Comparison of ENCODE assay signal across 15 cellular contexts in the genomic region with DNA sequence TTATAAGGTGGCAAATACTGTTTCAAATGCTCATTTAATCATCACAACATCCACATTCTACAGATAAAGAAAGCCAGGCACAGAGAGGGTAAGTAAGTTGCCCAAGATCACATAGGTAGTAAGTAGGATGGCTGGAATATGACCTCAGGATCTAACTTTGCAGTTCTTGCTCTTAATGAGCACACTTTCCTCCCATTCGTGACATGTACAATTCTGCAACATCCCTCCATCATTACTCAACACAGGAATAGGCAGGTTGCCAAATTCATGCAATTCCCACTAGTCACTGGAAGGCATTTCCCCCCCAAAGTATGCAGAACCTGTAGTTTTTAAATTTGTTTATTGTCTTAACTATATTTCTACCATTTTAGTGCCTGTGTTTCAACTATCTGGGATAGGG.
DNase-seq lines count a peak whose midpoint lies in the region; ATAC-seq and TF ChIP-seq lines count a peak whose summit lies in the region.
"Had no signal": no experiment of that assay in that cellular context is flagged by ENCODE, and none has a peak within 500 bp of the region (broad histone marks: within the 10 kb centered on the region; RNA-seq: fewer than 3 reads in every experiment).

No MANE protein-coding gene starts in this region.

- in situ Hi-C loops in gastrocnemius medialis (cut with MboI; ENCODE audit: low sequenced_read_pairs in 4 of 4) = no loop called here

- no peak overlapping the region for H3K27ac Mint-ChIP-seq in CD4-positive, alpha-beta T cell
- H3K27ac Mint-ChIP-seq: T-cell had no signal

- no peaks in the 10 kb centered on the region for H3K4me1 Mint-ChIP-seq in CD4-positive, alpha-beta T cell (ENCODE audit: low read depth)
- H3K4me1 Mint-ChIP-seq: T-cell had no signal

- CTCF ChIA-PET in CD4-positive, alpha-beta T cell (lab: Charles Lee) = no interaction called here

- H3K36me3 Mint-ChIP-seq in CD4-positive, alpha-beta T cell (ENCODE audit: low read depth) = no peaks in the 10 kb centered on the region
- H3K36me3 Mint-ChIP-seq: T-cell had no signal

- no peak overlapping the region for H3K4me3 Mint-ChIP-seq in CD4-positive, alpha-beta T cell
- H3K4me3 Mint-ChIP-seq: T-cell had no signal

- H3K9me3 ChIP-seq in gastrocnemius medialis = no peaks in the 10 kb centered on the region
- no peaks in the 10 kb centered on the region for H3K9me3 ChIP-seq in CD4-positive, alpha-beta T cell (ENCODE audit: control insufficient read depth, low read length)

- peak overlapping the region; percentile 28 to 57 (median 52) for H3K27ac ChIP-seq in gastrocnemius medialis
- no peak overlapping the region for H3K27ac ChIP-seq in CD4-positive, alpha-beta T cell (ENCODE audit: low read depth, low read length)
- H3K27ac ChIP-seq: dorsolateral prefrontal cortex, HL-60, skin epidermis had no signal

- DNase-seq in EH (ENCODE audit: low read depth) (peak; percentile 90), NCI-H69 (lab: John Stamatoyannopoulos, UW) (peak; percentile 40), fibroblast of pulmonary artery (ENCODE audit: low read depth) (peak; percentile 92), gastrocnemius medialis (peak; percentile 15 to 28), 8988T (no peak)
- no peak for DNase-seq in activated effector memory CD4-positive, alpha-beta T cell treated with anti-CD3 and anti-CD28 coated beads, Interleukin-2, amount 50 U/mL, for 16 hours
- no peak for DNase-seq in CD4-positive, alpha-beta T cell
- DNase-seq in activated naive CD4-positive, alpha-beta T cell treated with anti-CD3 and anti-CD28 coated beads, Interleukin-2, amount 50 U/mL, for 16 hours = no peak
- DNase-seq: activated CD4-positive, alpha-beta T cell treated with anti-CD3 and anti-CD28 coated beads, Interleukin-2, amount 50 U/mL, for 48 hours; dorsolateral prefrontal cortex; NCI-H1105 treated with DMSO at 0.1 percent for 48 hours; NCI-H748 treated with DMSO at 0.1 percent for 48 hours; T-cell had no signal

- POLR2A ChIA-PET in CD4-positive, alpha-beta T cell (lab: Charles Lee) = no interaction called here

- TF ChIP-seq CTCF in fibroblast of pulmonary artery (IDR thresholded peaks at IDR 0.05; ENCODE audit: low read length, missing control alignments) (no peak), gastrocnemius medialis (IDR thresholded peaks at IDR 0.05 in 4 of 5, conservative IDR thresholded peaks at IDR 0.05 in 1 of 5) (no peak)
- TF ChIP-seq CTCF in CD4-positive, alpha-beta T cell (IDR thresholded peaks at IDR 0.05) = no peak

- H3K4me3 ChIP-seq in fibroblast of pulmonary artery (replicated peaks; ENCODE audit: low read depth, low read length) (no peak overlapping the region), gastrocnemius medialis (no peak overlapping the region)
- H3K4me3 ChIP-seq: dorsolateral prefrontal cortex, skin epidermis had no signal

- intact Hi-C loops in gastrocnemius medialis (cut with DNase I; ENCODE audit: low total_unique reads) = no loop called here
- intact Hi-C loops in CD4-positive, alpha-beta T cell (cut with DNase I, micrococcal nuclease) = no loop called here

- peak; percentile 71 to 83 for ATAC-seq in gastrocnemius medialis
- no peak for ATAC-seq in CD4-positive, alpha-beta T cell (ENCODE audit: poor library complexity)
- ATAC-seq: T-cell had no signal

- TF ChIP-seq POLR2A in gastrocnemius medialis (IDR thresholded peaks at IDR 0.05) = no peak

- no peaks in the 10 kb centered on the region for H3K4me1 ChIP-seq in gastrocnemius medialis

- H3K9me3 Mint-ChIP-seq in CD4-positive, alpha-beta T cell = no peaks in the 10 kb centered on the region
- H3K9me3 Mint-ChIP-seq: T-cell had no signal

- peaks cover 3% of the 10 kb centered on the region for H3K27me3 Mint-ChIP-seq in CD4-positive, alpha-beta T cell
- H3K27me3 Mint-ChIP-seq: T-cell had no signal

- H3K27me3 ChIP-seq in gastrocnemius medialis = no peaks in the 10 kb centered on the region
- H3K27me3 ChIP-seq in CD4-positive, alpha-beta T cell (ENCODE audit: control insufficient read depth, insufficient read depth, low read length) = peaks cover 6% of the 10 kb centered on the region

- H3K36me3 ChIP-seq in gastrocnemius medialis = no peaks in the 10 kb centered on the region

Comparison
In these comparisons a context has a peak if more than half of its experiments do, and no peak if none do; other contexts are left out.
1. DNase-seq: peak in EH (single experiment), NCI-H69 (single experiment), fibroblast of pulmonary artery (single experiment) and gastrocnemius medialis (2 of 2); none in activated effector memory CD4-positive, alpha-beta T cell treated with anti-CD3 and anti-CD28 coated beads, Interleukin-2, amount 50 U/mL, for 16 hours (single experiment), 8988T (single experiment), CD4-positive, alpha-beta T cell (0 of 10) and activated naive CD4-positive, alpha-beta T cell treated with anti-CD3 and anti-CD28 coated beads, Interleukin-2, amount 50 U/mL, for 16 hours (single experiment).